8 cellular contexts compared by ENCODE assay signal in the genomic region with DNA sequence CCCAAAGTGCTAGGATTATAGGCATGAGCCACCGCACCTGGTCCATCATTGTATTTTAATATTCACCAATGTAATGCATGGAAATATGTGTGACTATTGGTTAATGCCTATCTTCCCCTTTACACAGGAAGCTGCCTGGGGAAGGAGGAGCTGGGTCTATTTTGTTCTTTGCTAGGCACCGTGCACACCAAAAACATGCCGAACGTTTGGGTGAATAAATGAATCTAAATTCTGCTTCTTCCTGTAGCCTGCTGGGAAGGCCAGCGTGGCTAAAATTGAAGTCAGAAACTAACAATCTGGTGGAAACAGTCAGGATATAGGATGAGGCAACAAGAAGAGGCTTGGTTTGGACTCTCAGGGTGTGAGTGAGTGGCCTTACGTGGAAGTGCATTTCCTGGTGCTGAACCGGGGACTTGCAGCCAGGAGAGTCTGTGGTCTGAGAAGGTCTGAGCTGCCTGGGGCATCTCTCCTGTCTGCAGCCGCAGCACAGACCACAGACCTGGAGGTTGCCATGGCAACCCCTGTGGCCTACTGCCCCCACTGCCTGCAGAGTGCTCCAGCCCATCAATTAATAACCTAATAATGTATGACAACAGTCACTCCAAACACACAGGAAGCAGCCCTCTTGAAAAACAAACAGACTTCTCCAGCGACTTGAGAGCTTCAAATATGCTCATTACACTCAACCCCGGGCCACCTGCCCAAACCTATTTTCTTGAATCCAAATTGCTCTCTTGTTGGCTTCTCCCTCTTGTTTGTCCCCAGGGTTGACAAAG. TPM values are rescaled to one million over a fixed set of nuclear protein-coding genes. Genes with fewer than 3 reads are reported as not detected.
A peak's percentile ranks its signal among the peaks of the same experiment; 100 is the strongest.
DNase-seq lines count a peak whose midpoint lies in the region; ATAC-seq, FAIRE-seq and TF ChIP-seq lines count a peak whose summit lies in the region.

No MANE protein-coding gene starts in this region.

- DNase-seq in left ventricle myocardium inferior (no peak), left ventricle myocardium superior (no peak), KG1 (lab: John Stamatoyannopoulos, UW) (peak; percentile 63), RCC 7860 (ENCODE audit: low spot score) (peak; percentile 84), choroid plexus epithelial cell (ENCODE audit: low read depth) (peak; percentile 32), epidermal melanocyte (ENCODE audit: insufficient read length, low spot score) (no peak)
- peak in 1 of 2 donors; percentile 81 for DNase-seq in stimulated activated effector memory CD8-positive, alpha-beta T cell treated with anti-CD3 and anti-CD28 coated beads, Interleukin-12 subunit alpha, Interleukin-12 subunit beta, amount 100 ng/mL, for 72 hours (ENCODE audit: low spot score in 2 of 2)

- no peak overlapping the region for H3K4me3 ChIP-seq in left ventricle myocardium inferior
- H3K4me3 ChIP-seq in choroid plexus epithelial cell (ENCODE audit: low read depth, low read length) = no peak overlapping the region

- intact Hi-C loops in left ventricle myocardium inferior (cut with micrococcal nuclease) = no loop called here
- intact Hi-C loops in left ventricle myocardium superior (cut with micrococcal nuclease) = no loop called here

- TF ChIP-seq CTCF in left ventricle myocardium inferior (IDR thresholded peaks at IDR 0.05; ENCODE audit: borderline replicate concordance) = no peak
- TF ChIP-seq CTCF in choroid plexus epithelial cell (conservative IDR thresholded peaks at IDR 0.05; ENCODE audit: low read depth, low read length) = no peak

- peaks cover 91% of the 10 kb centered on the region for H3K36me3 Mint-ChIP-seq in stimulated activated effector memory CD8-positive, alpha-beta T cell treated with anti-CD3 and anti-CD28 coated beads, Interleukin-12 subunit alpha, Interleukin-12 subunit beta, amount 100 ng/mL, for 72 hours

- peak; percentile 67 for FAIRE-seq in RCC 7860 (lab: Jason Lieb, UNC)

- no peaks in the 10 kb centered on the region for H3K9me3 ChIP-seq in left ventricle myocardium inferior (replicated peaks)

- H3K27ac ChIP-seq in left ventricle myocardium inferior (replicated peaks) = peak overlapping the region; percentile 36

- peak overlapping the region; percentile 62 for H3K4me3 Mint-ChIP-seq in stimulated activated effector memory CD8-positive, alpha-beta T cell treated with anti-CD3 and anti-CD28 coated beads, Interleukin-12 subunit alpha, Interleukin-12 subunit beta, amount 100 ng/mL, for 72 hours

- no peak for ATAC-seq in left ventricle myocardium superior
- ATAC-seq in GM21825 (IDR thresholded peaks at IDR 0.05; ENCODE audit: unreplicated experiment) = peak; percentile 90
- peak; percentile 38 for ATAC-seq in stimulated activated effector memory CD8-positive, alpha-beta T cell treated with anti-CD3 and anti-CD28 coated beads, Interleukin-12 subunit alpha, Interleukin-12 subunit beta, amount 100 ng/mL, for 72 hours

- peaks cover 8% of the 10 kb centered on the region for H3K27me3 ChIP-seq in left ventricle myocardium inferior (ENCODE audit: low read depth)

- peak overlapping the region; percentile 82 for H3K27ac Mint-ChIP-seq in stimulated activated effector memory CD8-positive, alpha-beta T cell treated with anti-CD3 and anti-CD28 coated beads, Interleukin-12 subunit alpha, Interleukin-12 subunit beta, amount 100 ng/mL, for 72 hours

- H3K9me3 Mint-ChIP-seq in stimulated activated effector memory CD8-positive, alpha-beta T cell treated with anti-CD3 and anti-CD28 coated beads, Interleukin-12 subunit alpha, Interleukin-12 subunit beta, amount 100 ng/mL, for 72 hours = peaks cover 4% of the 10 kb centered on the region

- peaks cover 14% of the 10 kb centered on the region for H3K4me1 ChIP-seq in left ventricle myocardium inferior

- peaks cover 83% of the 10 kb centered on the region for H3K4me1 Mint-ChIP-seq in stimulated activated effector memory CD8-positive, alpha-beta T cell treated with anti-CD3 and anti-CD28 coated beads, Interleukin-12 subunit alpha, Interleukin-12 subunit beta, amount 100 ng/mL, for 72 hours

- no peaks in the 10 kb centered on the region for H3K36me3 ChIP-seq in left ventricle myocardium inferior

RNA-seq across cellular contexts. Expression of a gene that starts 5.5 kb away (rescaled TPM):
- total RNA-seq in left ventricle myocardium inferior (0.41 TPM), left ventricle myocardium superior (0.35 TPM)

Comparison
In these comparisons a context has a peak if more than half of its experiments do, and no peak if none do; other contexts are left out.
1. DNase-seq: peak in KG1 (single experiment), RCC 7860 (single experiment) and choroid plexus epithelial cell (single experiment); none in left ventricle myocardium inferior (single experiment), left ventricle myocardium superior (single experiment) and epidermal melanocyte (single experiment).